Comparison of ENCODE assay signal across 10 cellular contexts in genomic region chr13:29125934-29126424, GRCh38.
DNase-seq lines count a peak whose midpoint lies in the region; ATAC-seq and TF ChIP-seq lines count a peak whose summit lies in the region.
"Had no signal": no experiment of that assay in that cellular context is flagged by ENCODE, and none has a peak within 500 bp of the region (broad histone marks: within the 10 kb centered on the region; RNA-seq: fewer than 3 reads in every experiment).

No MANE protein-coding gene starts in this region.

- no peak overlapping the region for H3K27ac ChIP-seq in transverse colon

- no peak for TF ChIP-seq CTCF in transverse colon (IDR thresholded peaks at IDR 0.05)

- H3K9me3 ChIP-seq in transverse colon: no peaks in the 10 kb centered on the region

- no peaks in the 10 kb centered on the region for H3K36me3 ChIP-seq in transverse colon

- peak overlapping the region; percentile 87 for H3K27ac Mint-ChIP-seq in activated T-helper 17 cell treated with anti-CD3 and anti-CD28 coated beads, Interleukin-2, amount 50 U/mL, for 72 hours

- no peak for TF ChIP-seq POLR2A in transverse colon (IDR thresholded peaks at IDR 0.05)

- TF ChIP-seq EP300 in transverse colon (IDR thresholded peaks at IDR 0.05; ENCODE audit: low read depth): no peak

- H3K4me1 ChIP-seq in transverse colon: no peaks in the 10 kb centered on the region

- H3K27me3 ChIP-seq in transverse colon: no peaks in the 10 kb centered on the region

- no peaks in the 10 kb centered on the region for H3K27me3 Mint-ChIP-seq in activated T-helper 17 cell treated with anti-CD3 and anti-CD28 coated beads, Interleukin-2, amount 50 U/mL, for 72 hours

- H3K9me3 Mint-ChIP-seq in activated T-helper 17 cell treated with anti-CD3 and anti-CD28 coated beads, Interleukin-2, amount 50 U/mL, for 72 hours: no peaks in the 10 kb centered on the region

- in situ Hi-C loops in transverse colon (cut with MboI; ENCODE audit: low pct_ligation_motif_present in 1 of 4, low pct_unique_long_range_greater_than_20kb in 1 of 4, low sequenced_read_pairs in 3 of 4): no loop called here

- peaks cover 13% of the 10 kb centered on the region for H3K4me1 Mint-ChIP-seq in activated T-helper 17 cell treated with anti-CD3 and anti-CD28 coated beads, Interleukin-2, amount 50 U/mL, for 72 hours

- peak overlapping the region; percentile 60 for H3K4me3 Mint-ChIP-seq in activated T-helper 17 cell treated with anti-CD3 and anti-CD28 coated beads, Interleukin-2, amount 50 U/mL, for 72 hours

- no peak for DNase-seq in HPDE6-E6E7 (ENCODE audit: extremely low spot score)
- no peak for DNase-seq in transverse colon
- no peak for DNase-seq in glomerular visceral epithelial cell (ENCODE audit: extremely low spot score)
- DNase-seq in stimulated activated CD4-positive, alpha-beta T cell treated with anti-CD3 and anti-CD28 coated beads, Interleukin-15, amount 100 ng/mL, for 24 hours: no peak
- DNase-seq: posterior cingulate gyrus, T-helper 9 cell had no signal

- WGBS in transverse colon (ENCODE audit: low coverage in 1 of 2), 2 donors: 51 to 62% methylated on average over 5 of the region's 5 CpGs

- intact Hi-C loops in transverse colon (cut with DNase I; ENCODE audit: low total_unique reads): no loop called here

- peak; percentile 78 for ATAC-seq in GM18502 (IDR thresholded peaks at IDR 0.05; ENCODE audit: poor library complexity, unreplicated experiment)
- peak; percentile 46 for ATAC-seq in GM21360 (IDR thresholded peaks at IDR 0.05; ENCODE audit: unreplicated experiment)
- ATAC-seq in HG03159 (IDR thresholded peaks at IDR 0.05; ENCODE audit: unreplicated experiment): peak; percentile 68
- peak; percentile 77 for ATAC-seq in activated T-helper 17 cell treated with anti-CD3 and anti-CD28 coated beads, Interleukin-2, amount 50 U/mL, for 72 hours (replicated peaks)

- H3K36me3 Mint-ChIP-seq in activated T-helper 17 cell treated with anti-CD3 and anti-CD28 coated beads, Interleukin-2, amount 50 U/mL, for 72 hours (ENCODE audit: low read depth): no peaks in the 10 kb centered on the region

- H3K4me3 ChIP-seq in transverse colon: no peak overlapping the region
